15 cellular contexts compared by ENCODE assay signal in genomic region chr18:55078289-55078916, GRCh38.
"Had no signal": no experiment of that assay in that cellular context is flagged by ENCODE, and none has a peak within 500 bp of the region (broad histone marks: within the 10 kb centered on the region; RNA-seq: fewer than 3 reads in every experiment).

No MANE protein-coding gene starts in this region.

- DNase-seq: activated CD4-positive, alpha-beta T cell treated with anti-CD3 and anti-CD28 coated beads, Interleukin-2, amount 50 U/mL, for 1 hour; activated CD8-positive, alpha-beta memory T cell treated with anti-CD3 and anti-CD28 coated beads for 24 hours; activated naive CD4-positive, alpha-beta T cell; anterior cingulate cortex; dermis blood vessel endothelial cell; effector memory CD8-positive, alpha-beta T cell; lower lobe of right lung; pancreas; stimulated activated CD4-positive, alpha-beta T cell treated with anti-CD3 and anti-CD28 coated beads, Interleukin-2, amount 100 ng/mL, for 48 hours; stimulated activated naive CD4-positive, alpha-beta T cell treated with Interleukin-2 at 50 U/mL for 16 hours; substantia nigra had no signal

- FAIRE-seq: keratinocyte had no signal

- H3K9me3 ChIP-seq: breast epithelium, lower lobe of right lung, pancreas, tibial nerve had no signal

- H3K4me1 ChIP-seq: breast epithelium, pancreas had no signal

- H3K4me3 ChIP-seq: breast epithelium, lower lobe of right lung, pancreas, tibial nerve had no signal

- H3K4me3 Mint-ChIP-seq: effector memory CD8-positive, alpha-beta T cell had no signal

- H3K27me3 ChIP-seq: breast epithelium, pancreas, tibial nerve had no signal

- H3K36me3 ChIP-seq: breast epithelium, lower lobe of right lung, pancreas, tibial nerve had no signal

- H3K9me3 Mint-ChIP-seq: effector memory CD8-positive, alpha-beta T cell had no signal

- ATAC-seq: activated CD4-positive, CD25-positive, alpha-beta regulatory T cell treated with anti-CD3 and anti-CD28 coated beads, Interleukin-2, amount 50 U/mL, for 24 hours; effector memory CD8-positive, alpha-beta T cell; lower lobe of right lung; pancreas had no signal

- H3K27ac ChIP-seq: breast epithelium, lower lobe of right lung, pancreas, tibial nerve had no signal

- H3K27ac Mint-ChIP-seq: effector memory CD8-positive, alpha-beta T cell had no signal
